In the genomic region with DNA sequence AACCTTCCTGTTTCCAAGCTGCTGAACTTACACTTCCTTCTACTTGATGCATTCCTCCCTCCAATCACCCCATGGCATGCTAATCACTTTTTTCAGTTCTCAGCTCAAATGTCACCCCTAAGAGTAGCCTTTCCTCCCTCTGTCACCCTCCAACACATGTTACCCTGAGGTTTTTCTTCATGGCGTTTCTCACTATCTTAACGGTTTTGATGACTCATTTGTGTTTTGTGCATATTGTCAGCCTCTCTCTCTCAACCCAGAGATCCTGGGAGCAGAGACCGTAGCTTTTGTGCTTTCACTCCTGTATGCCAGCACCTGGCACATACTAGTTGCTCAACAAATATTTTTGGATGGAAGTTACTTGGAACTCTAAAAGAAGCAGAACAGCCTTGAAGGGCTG, we compare ENCODE assay signal across 1 cellular context.
TF ChIP-seq lines count a peak whose summit lies in the region.

No MANE protein-coding gene starts in this region.

TF ChIP-seq in WTC11, 78 proteins besides CTCF, POLR2A, EP300 and RAD21 (continued from another document):
- TF ChIP-seq, protein P1, sequence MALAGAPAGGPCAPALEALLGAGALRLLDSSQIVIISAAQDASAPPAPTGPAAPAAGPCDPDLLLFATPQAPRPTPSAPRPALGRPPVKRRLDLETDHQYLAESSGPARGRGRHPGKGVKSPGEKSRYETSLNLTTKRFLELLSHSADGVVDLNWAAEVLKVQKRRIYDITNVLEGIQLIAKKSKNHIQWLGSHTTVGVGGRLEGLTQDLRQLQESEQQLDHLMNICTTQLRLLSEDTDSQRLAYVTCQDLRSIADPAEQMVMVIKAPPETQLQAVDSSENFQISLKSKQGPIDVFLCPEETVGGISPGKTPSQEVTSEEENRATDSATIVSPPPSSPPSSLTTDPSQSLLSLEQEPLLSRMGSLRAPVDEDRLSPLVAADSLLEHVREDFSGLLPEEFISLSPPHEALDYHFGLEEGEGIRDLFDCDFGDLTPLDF (CRISPR knock-in tag; IDR thresholded peaks at IDR 0.05), result no peak
- TF ChIP-seq TCF7 (CRISPR knock-in tag; IDR thresholded peaks at IDR 0.05; ENCODE audit: low read depth) (no peak), ZNF138 (CRISPR knock-in tag; conservative IDR thresholded peaks at IDR 0.05) (no peak)
- TF ChIP-seq, protein P2, sequence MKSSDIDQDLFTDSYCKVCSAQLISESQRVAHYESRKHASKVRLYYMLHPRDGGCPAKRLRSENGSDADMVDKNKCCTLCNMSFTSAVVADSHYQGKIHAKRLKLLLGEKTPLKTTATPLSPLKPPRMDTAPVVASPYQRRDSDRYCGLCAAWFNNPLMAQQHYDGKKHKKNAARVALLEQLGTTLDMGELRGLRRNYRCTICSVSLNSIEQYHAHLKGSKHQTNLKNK (CRISPR knock-in tag; IDR thresholded peaks at IDR 0.05), result no peak
